Comparison of ENCODE assay signal across 36 cellular contexts in genomic region chr14:70828188-70828587, GRCh38.
"Had no signal": no experiment of that assay in that cellular context is flagged by ENCODE, and none has a peak within 500 bp of the region (broad histone marks: within the 10 kb centered on the region; RNA-seq: fewer than 3 reads in every experiment).

No MANE protein-coding gene starts in this region.

- H3K27me3 Mint-ChIP-seq: activated naive CD8-positive, alpha-beta T cell had no signal

- H3K4me1 Mint-ChIP-seq: activated naive CD8-positive, alpha-beta T cell treated with anti-CD3 and anti-CD28 coated beads, Interleukin-2, amount 50 U/mL, for 24 hours had no signal

- H3K4me1 ChIP-seq: SJSA1 had no signal

- H3K36me3 ChIP-seq: brain microvascular endothelial cell, Peyer's patch, SJSA1 had no signal

- H3K27ac ChIP-seq: brain microvascular endothelial cell, SJSA1, VCaP had no signal

- H3K9me3 Mint-ChIP-seq: activated B cell treated with CpG ODN at 0.5 μM for 24 hours; activated CD4-positive, alpha-beta memory T cell treated with anti-CD3 and anti-CD28 coated beads for 36 hours; activated naive CD4-positive, alpha-beta T cell treated with anti-CD3 and anti-CD28 coated beads, Interleukin-2, amount 10 ng/mL, durations not matched to agents 7 days and 5 days; activated naive CD8-positive, alpha-beta T cell treated with anti-CD3 and anti-CD28 coated beads, Interleukin-2, amount 50 U/mL, for 24 hours; activated T-cell treated with anti-CD3 and anti-CD28 coated beads, Interleukin-2, amount 50 U/mL, for 4 hours; activated T-helper 1 cell treated with anti-CD3 and anti-CD28 coated beads, Interleukin-12 subunit alpha, Interleukin-12 subunit beta, Interleukin-2, Interleukin-4 antibody, amounts not matched to agents 30 ng/mL and 10 ng/mL and 1 ng/mL, durations not matched to agents 14 hours and 24 hours and 36 hours; T-cell had no signal

- H3K27me3 ChIP-seq: brain microvascular endothelial cell, Peyer's patch, SJSA1 had no signal

- H3K4me3 ChIP-seq: K562, Peyer's patch, SJSA1 had no signal

- FAIRE-seq: K562 had no signal

- H3K9ac ChIP-seq: SK-N-SH had no signal

- ATAC-seq: activated naive CD8-positive, alpha-beta T cell treated with anti-CD3 and anti-CD28 coated beads, Interleukin-2, amount 50 U/mL, for 24 hours; activated T-cell treated with anti-CD3 and anti-CD28 coated beads, Interleukin-2, amount 50 U/mL, for 4 hours; K562; T-cell had no signal

- H3K9me3 ChIP-seq: Peyer's patch, SJSA1, SK-N-SH had no signal

- H3K4me2 ChIP-seq: SK-N-SH had no signal

- H3K4me3 Mint-ChIP-seq: activated B cell treated with CpG ODN at 0.5 μM for 24 hours; activated CD4-positive, alpha-beta memory T cell treated with anti-CD3 and anti-CD28 coated beads for 36 hours; activated naive CD4-positive, alpha-beta T cell treated with anti-CD3 and anti-CD28 coated beads, Interleukin-2, amount 10 ng/mL, durations not matched to agents 7 days and 5 days; activated naive CD8-positive, alpha-beta T cell; activated naive CD8-positive, alpha-beta T cell treated with anti-CD3 and anti-CD28 coated beads, Interleukin-2, amount 50 U/mL, for 24 hours; activated T-cell treated with anti-CD3 and anti-CD28 coated beads, Interleukin-2, amount 50 U/mL, for 4 hours; activated T-helper 1 cell treated with anti-CD3 and anti-CD28 coated beads, Interleukin-12 subunit alpha, Interleukin-12 subunit beta, Interleukin-2, Interleukin-4 antibody, amounts not matched to agents 30 ng/mL and 10 ng/mL and 1 ng/mL, durations not matched to agents 14 hours and 24 hours and 36 hours; T-cell had no signal

- DNase-seq: activated B cell treated with CpG ODN at 0.5 μM for 24 hours; activated CD4-positive, alpha-beta memory T cell treated with anti-CD3 and anti-CD28 coated beads for 36 hours; activated CD4-positive, alpha-beta T cell treated with anti-CD3 and anti-CD28 coated beads for 4 hours; activated CD4-positive, alpha-beta T cell treated with anti-CD3 and anti-CD28 coated beads, Interleukin-2, amount 50 U/mL, for 1 hour; activated CD4-positive, CD25-positive, alpha-beta regulatory T cell treated with anti-CD3 and anti-CD28 coated beads, Interleukin-2, amount 50 U/mL, for 72 hours; activated CD8-positive, alpha-beta memory T cell treated with anti-CD3 and anti-CD28 coated beads, Interleukin-2, amount 50 U/mL, for 4 hours; activated effector memory CD4-positive, alpha-beta T cell treated with Interleukin-2 at 50 U/mL for 16 hours; activated naive CD4-positive, alpha-beta T cell treated with anti-CD3 and anti-CD28 coated beads, Interleukin-2, amount 10 ng/mL, durations not matched to agents 7 days and 5 days; activated naive CD8-positive, alpha-beta T cell treated with anti-CD3 and anti-CD28 coated beads, Interleukin-2, amount 50 U/mL, for 24 hours; activated T-cell treated with anti-CD3 and anti-CD28 coated beads for 4 hours; activated T-cell treated with anti-CD3 and anti-CD28 coated beads, Interleukin-2, amount 50 U/mL, for 4 hours; anterior cingulate cortex; brain microvascular endothelial cell; central memory CD4-positive, alpha-beta T cell; NCI-H1092 treated with DMSO at 0.1 percent for 48 hours; NCI-H1417 treated with DMSO at 0.1 percent for 48 hours; NCI-H187 treated with DMSO at 0.1 percent for 48 hours; NCI-H2081; NCI-H2227 treated with DMSO at 0.1 percent for 48 hours; NCI-H446; NCI-H510A treated with DMSO at 0.1 percent for 48 hours; NCI-H526 treated with DMSO at 0.1 percent for 48 hours; NCI-H774; PC-3; RPMI8226; SHP77 treated with DMSO at 0.1 percent for 48 hours; SK-N-SH; T-cell; T-helper 2 cell; T-helper 9 cell had no signal

- H3K9me2 ChIP-seq: SK-N-SH had no signal

- H3K27ac Mint-ChIP-seq: activated B cell treated with CpG ODN at 0.5 μM for 24 hours; activated CD4-positive, alpha-beta memory T cell treated with anti-CD3 and anti-CD28 coated beads for 36 hours; activated naive CD4-positive, alpha-beta T cell treated with anti-CD3 and anti-CD28 coated beads, Interleukin-2, amount 10 ng/mL, durations not matched to agents 7 days and 5 days; activated naive CD8-positive, alpha-beta T cell; activated naive CD8-positive, alpha-beta T cell treated with anti-CD3 and anti-CD28 coated beads, Interleukin-2, amount 50 U/mL, for 24 hours; activated T-helper 1 cell treated with anti-CD3 and anti-CD28 coated beads, Interleukin-12 subunit alpha, Interleukin-12 subunit beta, Interleukin-2, Interleukin-4 antibody, amounts not matched to agents 30 ng/mL and 10 ng/mL and 1 ng/mL, durations not matched to agents 14 hours and 24 hours and 36 hours; T-cell had no signal

- H3K36me3 Mint-ChIP-seq: activated CD4-positive, alpha-beta memory T cell treated with anti-CD3 and anti-CD28 coated beads for 36 hours; activated naive CD4-positive, alpha-beta T cell treated with anti-CD3 and anti-CD28 coated beads, Interleukin-2, amount 10 ng/mL, durations not matched to agents 7 days and 5 days; activated naive CD8-positive, alpha-beta T cell; T-cell had no signal
